25 cellular contexts compared by ENCODE assay signal in the genomic region with DNA sequence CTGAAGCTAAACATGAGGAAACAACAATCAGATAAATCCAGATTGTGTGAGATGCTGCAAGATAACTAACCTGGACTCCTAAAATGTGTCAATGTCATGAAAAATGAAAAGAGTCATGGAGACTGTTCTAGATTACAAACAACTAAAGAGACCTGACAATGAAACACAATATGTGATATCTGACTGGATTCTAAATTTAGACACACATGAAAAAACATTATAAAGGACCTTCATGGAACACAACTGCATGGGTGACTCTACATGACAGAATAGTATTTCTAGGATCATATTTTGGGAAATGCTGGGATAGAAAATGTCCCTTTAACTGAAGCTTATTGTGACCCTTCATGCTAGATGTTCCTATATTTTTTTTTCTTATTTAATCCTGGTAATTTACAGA.
"Had no signal": no experiment of that assay in that cellular context is flagged by ENCODE, and none has a peak within 500 bp of the region (broad histone marks: within the 10 kb centered on the region; RNA-seq: fewer than 3 reads in every experiment).

No MANE protein-coding gene starts in this region.

- H3K9me3 ChIP-seq: neutrophil, ovary, prostate gland, right atrium auricular region, right lobe of liver, sigmoid colon, stomach, suprapubic skin, testis, tibial artery, transverse colon, vagina had no signal

- ATAC-seq: naive thymus-derived CD8-positive, alpha-beta T cell; natural killer cell treated with Interleukin-12 subunit alpha and Interleukin-12 subunit beta and Interleukin-15 and Interleukin-18, amount 100 ng/mL, for 72 hours; stimulated activated effector memory CD8-positive, alpha-beta T cell treated with anti-CD3 and anti-CD28 coated beads, Interleukin-12 subunit alpha, Interleukin-12 subunit beta, amount 100 ng/mL, for 72 hours; stimulated activated naive B cell treated with anti-CD40 and anti-IgM and Interleukin-4, amounts not matched to agents 10 μg/mL and 1 μg/mL and 100 μg/mL, for 72 hours had no signal

- DNase-seq: naive B cell; naive thymus-derived CD8-positive, alpha-beta T cell; nephron progenitor cell; retina; small intestine; stimulated activated CD4-positive, alpha-beta T cell treated with anti-CD3 and anti-CD28 coated beads, Interleukin-15, amount 100 ng/mL, for 24 hours; stimulated activated CD4-positive, alpha-beta T cell treated with anti-CD3 and anti-CD28 coated beads, Interleukin-2, amount 100 ng/mL, for 24 hours; stimulated activated CD4-positive, alpha-beta T cell treated with anti-CD3 and anti-CD28 coated beads, Interleukin-2, amount 100 ng/mL, for 48 hours; stimulated activated CD4-positive, alpha-beta T cell treated with anti-CD3 and anti-CD28 coated beads, Interleukin-4, amount 100 ng/mL, for 24 hours; stimulated activated naive B cell treated with anti-CD40 and anti-IgM and Interleukin-4, amounts not matched to agents 10 μg/mL and 1 μg/mL and 100 μg/mL, for 72 hours; stimulated activated naive CD4-positive, alpha-beta T cell treated with Interleukin-2 at 50 U/mL for 16 hours; stomach; transverse colon had no signal

- H3K36me3 ChIP-seq: neutrophil, ovary, prostate gland, right atrium auricular region, right lobe of liver, sigmoid colon, stomach, suprapubic skin, tibial artery, transverse colon, vagina had no signal

- H3K4me3 ChIP-seq: ovary, prostate gland, right atrium auricular region, right lobe of liver, sigmoid colon, stomach, suprapubic skin, testis, tibial artery, transverse colon, vagina had no signal

- H3K27ac ChIP-seq: neutrophil, ovary, prostate gland, right atrium auricular region, right lobe of liver, stomach, suprapubic skin, tibial artery, transverse colon, vagina had no signal

- H3K4me1 ChIP-seq: prostate gland, transverse colon had no signal

- H3K27me3 ChIP-seq: ovary, right atrium auricular region, right lobe of liver, sigmoid colon, stomach, suprapubic skin, testis, tibial artery, transverse colon, vagina had no signal
